16 cellular contexts compared by ENCODE assay signal in the genomic region with DNA sequence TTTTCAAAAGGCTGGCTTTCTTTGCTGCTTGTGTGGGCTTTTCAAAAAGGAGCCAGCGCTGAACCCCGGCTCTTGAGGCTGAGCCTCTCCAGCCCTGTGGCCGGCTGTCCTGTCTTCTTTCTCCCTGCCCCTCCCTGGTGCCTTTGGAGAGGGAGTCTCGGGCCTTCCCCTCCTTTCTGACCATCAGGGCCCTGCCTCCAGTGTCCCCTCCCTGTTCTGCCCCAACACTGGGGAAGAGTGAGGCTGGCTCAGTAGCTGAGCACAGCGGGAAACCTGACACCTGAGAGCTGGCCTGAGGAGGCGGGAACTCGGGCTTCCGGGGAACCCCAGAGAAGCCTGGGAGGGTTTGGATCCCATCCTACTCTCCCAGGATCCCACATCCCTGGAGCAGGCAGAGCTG.
DNase-seq lines count a peak whose midpoint lies in the region; TF ChIP-seq lines count a peak whose summit lies in the region.
"Had no signal": no experiment of that assay in that cellular context is flagged by ENCODE, and none has a peak within 500 bp of the region (broad histone marks: within the 10 kb centered on the region; RNA-seq: fewer than 3 reads in every experiment).

No MANE protein-coding gene starts in this region.

- no peak overlapping the region for H3K4me3 Mint-ChIP-seq in neural progenitor cell
- H3K4me3 Mint-ChIP-seq: activated CD4-positive, alpha-beta memory T cell treated with anti-CD3 and anti-CD28 coated beads, Interleukin-2, amount 10 ng/mL, durations not matched to agents 7 days and 5 days; CD14-positive monocyte; HFFc6 had no signal

- H3K36me3 Mint-ChIP-seq in neural progenitor cell, result peaks cover 4% of the 10 kb centered on the region
- H3K36me3 Mint-ChIP-seq: CD14-positive monocyte had no signal

- H3K4me3 ChIP-seq in HEK293 (ENCODE audit: low read depth, low read length) (no peak overlapping the region), mammary epithelial cell (replicated peaks in 1 of 3; ENCODE audit: insufficient read depth in 1 of 3, low read depth in 2 of 3, low read length in 3 of 3) (no peak overlapping the region), neural progenitor cell (no peak overlapping the region), coronary artery (no peak overlapping the region)
- H3K4me3 ChIP-seq: adrenal gland had no signal

- POLR2A ChIA-PET in HEK293 (lab: Yijun Ruan, JAX), result no interaction called here

- DNase-seq in DMS 273 (lab: John Stamatoyannopoulos, UW; ENCODE audit: unreplicated experiment), result peak; percentile 24
- no peak for DNase-seq in DMS 273 treated with DMSO at 0.1 percent for 48 hours (lab: John Stamatoyannopoulos, UW)
- DNase-seq in mammary epithelial cell, result peak; percentile 27
- peak; percentile 67 for DNase-seq in neural progenitor cell (ENCODE audit: low spot score)
- DNase-seq in AG20443 (ENCODE audit: low spot score), result no peak
- no peak for DNase-seq in NK-92 treated with Interleukin-12 subunit alpha and Interleukin-12 subunit beta, amount 100 ng/mL, for 24 hours (lab: John Stamatoyannopoulos, UW)
- no peak for DNase-seq in coronary artery (ENCODE audit: low spot score)
- DNase-seq: activated CD4-positive, alpha-beta memory T cell treated with anti-CD3 and anti-CD28 coated beads, Interleukin-2, amount 10 ng/mL, durations not matched to agents 7 days and 5 days; HFFc6; NCI-H2081; stimulated activated CD4-positive, alpha-beta T cell treated with anti-CD3 and anti-CD28 coated beads, Interleukin-15, amount 100 ng/mL, for 24 hours had no signal

- H3K9ac ChIP-seq in mammary epithelial cell (ENCODE audit: insufficient read depth, low read length), result no peak overlapping the region
- no peak overlapping the region for H3K9ac ChIP-seq in neural progenitor cell

- TF ChIP-seq CTCF in HEK293 (tag by site-specific recombination; IDR thresholded peaks at IDR 0.05) (no peak), mammary epithelial cell (conservative IDR thresholded peaks at IDR 0.05 in 1 of 2, IDR thresholded peaks at IDR 0.05 in 1 of 2; ENCODE audit: extremely low read depth in 1 of 2, insufficient read depth in 1 of 2, low read depth in 1 of 2, low read length in 2 of 2) (no peak), neural progenitor cell (IDR thresholded peaks at IDR 0.05) (no peak), coronary artery (IDR thresholded peaks at IDR 0.05) (no peak)

- in situ Hi-C loops in mammary epithelial cell (cut with MboI; ENCODE audit: low sequenced_read_pairs in 2 of 2), result no loop called here

- no peaks in the 10 kb centered on the region for H3K27me3 Mint-ChIP-seq in neural progenitor cell (ENCODE audit: insufficient read depth, low read depth)
- H3K27me3 Mint-ChIP-seq: progenitor cell of endocrine pancreas had no signal

- BruUV-seq in mammary epithelial cell (replicated peaks; lab: Mats Ljungman, UMichigan), result no TSS peak

- H3K9me3 Mint-ChIP-seq in neural progenitor cell, result no peaks in the 10 kb centered on the region
- H3K9me3 Mint-ChIP-seq: activated CD4-positive, alpha-beta memory T cell treated with anti-CD3 and anti-CD28 coated beads, Interleukin-2, amount 10 ng/mL, durations not matched to agents 7 days and 5 days; CD14-positive monocyte; HFFc6 had no signal

- H3F3A ChIP-seq in neural progenitor cell (ENCODE audit: low read depth), result peaks cover 11% of the 10 kb centered on the region

- dilution Hi-C loops in mammary epithelial cell (cut with HindIII; ENCODE audit: low sequenced_read_pairs), result no loop called here

- H3K27ac ChIP-seq in HEK293 (ENCODE audit: extremely low read depth, low read depth, low read length) (no peak overlapping the region), mammary epithelial cell (ENCODE audit: insufficient read depth, low read depth, low read length) (no peak overlapping the region), neural progenitor cell (no peak overlapping the region), coronary artery (no peak overlapping the region)
- H3K27ac ChIP-seq: 22Rv1, adrenal gland had no signal

- H3K4me2 ChIP-seq in mammary epithelial cell (ENCODE audit: insufficient read depth, low read depth, low read length) (no peak overlapping the region), neural progenitor cell (peak overlapping the region; percentile 43)

- H3K27me3 ChIP-seq in mammary epithelial cell (ENCODE audit: insufficient read depth, low read length) (no peaks in the 10 kb centered on the region), neural progenitor cell (no peaks in the 10 kb centered on the region)
- H3K27me3 ChIP-seq: adrenal gland had no signal

- H3K79me2 ChIP-seq in mammary epithelial cell (ENCODE audit: insufficient read depth, low read length) (no peaks in the 10 kb centered on the region), neural progenitor cell (ENCODE audit: low read depth) (no peaks in the 10 kb centered on the region)

- intact Hi-C loops in mammary epithelial cell (cut with micrococcal nuclease), result no loop called here

- H2AFZ ChIP-seq in mammary epithelial cell (ENCODE audit: low read depth, low read length) (peak overlapping the region; percentile 78), neural progenitor cell (replicated peaks) (no peak overlapping the region)

- H4K20me1 ChIP-seq in mammary epithelial cell (ENCODE audit: insufficient read depth, low read length), result no peaks in the 10 kb centered on the region
- peaks cover 72% of the 10 kb centered on the region for H4K20me1 ChIP-seq in neural progenitor cell (ENCODE audit: low read depth)

- peaks cover 39% of the 10 kb centered on the region for H3K4me1 Mint-ChIP-seq in neural progenitor cell
- H3K4me1 Mint-ChIP-seq: activated CD4-positive, alpha-beta memory T cell treated with anti-CD3 and anti-CD28 coated beads, Interleukin-2, amount 10 ng/mL, durations not matched to agents 7 days and 5 days; CD14-positive monocyte had no signal

- no peaks in the 10 kb centered on the region for H3K36me3 ChIP-seq in HEK293 (ENCODE audit: control insufficient read depth in 2 of 2, insufficient read depth in 1 of 2, low read length in 2 of 2)
- no peaks in the 10 kb centered on the region for H3K36me3 ChIP-seq in mammary epithelial cell (ENCODE audit: insufficient read depth, low read length)
- H3K36me3 ChIP-seq in neural progenitor cell, result no peaks in the 10 kb centered on the region
- H3K36me3 ChIP-seq: adrenal gland had no signal

- H3K9me3 ChIP-seq in HEK293 (ENCODE audit: control insufficient read depth, insufficient read depth, low read depth, low read length) (no peaks in the 10 kb centered on the region), mammary epithelial cell (replicated peaks; ENCODE audit: insufficient read depth, low read length) (no peaks in the 10 kb centered on the region), neural progenitor cell (ENCODE audit: low read depth) (no peaks in the 10 kb centered on the region)
- H3K9me3 ChIP-seq: adrenal gland had no signal

- CTCF ChIA-PET in HEK293 (lab: Yijun Ruan, JAX) (no interaction called here), mammary epithelial cell (lab: Charles Lee; ENCODE audit: low non-redundant PET) (no interaction called here)

- no peak overlapping the region for H3K27ac Mint-ChIP-seq in neural progenitor cell
- H3K27ac Mint-ChIP-seq: activated CD4-positive, alpha-beta memory T cell treated with anti-CD3 and anti-CD28 coated beads, Interleukin-2, amount 10 ng/mL, durations not matched to agents 7 days and 5 days; HFFc6; progenitor cell of endocrine pancreas had no signal

- 0% methylated on average over 3 of the region's 8 CpGs for WGBS in mammary epithelial cell (ENCODE audit: low coverage, missing lambda C conversion rate)

- no peaks in the 10 kb centered on the region for H3K4me1 ChIP-seq in HEK293 (ENCODE audit: control insufficient read depth, insufficient read depth, low read length)
- peaks cover 8% of the 10 kb centered on the region for H3K4me1 ChIP-seq in mammary epithelial cell (ENCODE audit: insufficient read depth, low read length)
- peaks cover 28% of the 10 kb centered on the region for H3K4me1 ChIP-seq in neural progenitor cell

TF ChIP-seq in HEK293, 187 proteins besides CTCF, POLR2A, EP300 and RAD21:
- TF ChIP-seq, protein P1, sequence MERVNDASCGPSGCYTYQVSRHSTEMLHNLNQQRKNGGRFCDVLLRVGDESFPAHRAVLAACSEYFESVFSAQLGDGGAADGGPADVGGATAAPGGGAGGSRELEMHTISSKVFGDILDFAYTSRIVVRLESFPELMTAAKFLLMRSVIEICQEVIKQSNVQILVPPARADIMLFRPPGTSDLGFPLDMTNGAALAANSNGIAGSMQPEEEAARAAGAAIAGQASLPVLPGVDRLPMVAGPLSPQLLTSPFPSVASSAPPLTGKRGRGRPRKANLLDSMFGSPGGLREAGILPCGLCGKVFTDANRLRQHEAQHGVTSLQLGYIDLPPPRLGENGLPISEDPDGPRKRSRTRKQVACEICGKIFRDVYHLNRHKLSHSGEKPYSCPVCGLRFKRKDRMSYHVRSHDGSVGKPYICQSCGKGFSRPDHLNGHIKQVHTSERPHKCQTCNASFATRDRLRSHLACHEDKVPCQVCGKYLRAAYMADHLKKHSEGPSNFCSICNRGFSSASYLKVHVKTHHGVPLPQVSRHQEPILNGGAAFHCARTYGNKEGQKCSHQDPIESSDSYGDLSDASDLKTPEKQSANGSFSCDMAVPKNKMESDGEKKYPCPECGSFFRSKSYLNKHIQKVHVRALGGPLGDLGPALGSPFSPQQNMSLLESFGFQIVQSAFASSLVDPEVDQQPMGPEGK (tag by site-specific recombination; IDR thresholded peaks at IDR 0.05), result 0 out of 2 replicates have a peak, but pooled peaks have one; percentile 17
- no peak for TF ChIP-seq ZSCAN23 (tag by site-specific recombination; IDR thresholded peaks at IDR 0.05)

Comparison
In these comparisons a context has a peak if more than half of its experiments do, and no peak if none do; other contexts are left out.
1. DNase-seq: peak in DMS 273 (single experiment), mammary epithelial cell (single experiment) and neural progenitor cell (single experiment); none in DMS 273 treated with DMSO at 0.1 percent for 48 hours (single experiment), AG20443 (single experiment), NK-92 treated with Interleukin-12 subunit alpha and Interleukin-12 subunit beta, amount 100 ng/mL, for 24 hours (single experiment) and coronary artery (single experiment).